Comparison of ENCODE assay signal across 27 cellular contexts in genomic region chr2:2921011-2921720, GRCh38.
"Had no signal": no experiment of that assay in that cellular context is flagged by ENCODE, and none has a peak within 500 bp of the region (broad histone marks: within the 10 kb centered on the region; RNA-seq: fewer than 3 reads in every experiment).

No MANE protein-coding gene starts in this region.

- H3K4me3 ChIP-seq: left lung, lower lobe of right lung, pancreas, prostate gland, skin epidermis, suprapubic skin, thoracic aorta, tibial artery, upper lobe of right lung had no signal

- H3K4me1 ChIP-seq: left lung, lower lobe of right lung, pancreas, prostate gland, suprapubic skin, tibial artery, upper lobe of right lung had no signal

- DNase-seq: hippocampal formation; kidney; left colon; left lung; lower lobe of right lung; mammary epithelial cell; mesenchymal stem cell; naive B cell; natural killer cell; nephron progenitor cell; nucleus accumbens; pancreas; posterior cingulate gyrus; retina; right cardiac atrium; stimulated activated CD4-positive, alpha-beta T cell treated with anti-CD3 and anti-CD28 coated beads, Interleukin-12 subunit alpha, Interleukin-12 subunit beta, amount 100 ng/mL, for 4 hours; stimulated activated CD4-positive, alpha-beta T cell treated with anti-CD3 and anti-CD28 coated beads, Interleukin-15, amount 100 ng/mL, for 24 hours; stimulated activated CD4-positive, alpha-beta T cell treated with anti-CD3 and anti-CD28 coated beads, Interleukin-2, amount 100 ng/mL, for 24 hours; stimulated activated CD4-positive, alpha-beta T cell treated with anti-CD3 and anti-CD28 coated beads, Interleukin-4, amount 100 ng/mL, for 1 hour; stimulated activated naive CD4-positive, alpha-beta T cell; trophoblast cell; upper lobe of right lung had no signal

- H3K27me3 ChIP-seq: left lung, pancreas, suprapubic skin, tibial artery, upper lobe of right lung had no signal

- H3K36me3 ChIP-seq: left lung, lower lobe of right lung, pancreas, prostate gland, suprapubic skin, thoracic aorta, tibial artery, upper lobe of right lung had no signal

- H3K9me3 ChIP-seq: lower lobe of right lung, pancreas, prostate gland, suprapubic skin, thoracic aorta, upper lobe of right lung had no signal

- H3K27ac ChIP-seq: left lung, lower lobe of right lung, pancreas, prostate gland, skin epidermis, suprapubic skin, thoracic aorta, tibial artery, upper lobe of right lung had no signal
